10 cellular contexts compared by ENCODE assay signal in genomic region chr18:3664563-3665178, GRCh38.
DNase-seq lines count a peak whose midpoint lies in the region; ATAC-seq and TF ChIP-seq lines count a peak whose summit lies in the region.
"Had no signal": no experiment of that assay in that cellular context is flagged by ENCODE, and none has a peak within 500 bp of the region (broad histone marks: within the 10 kb centered on the region; RNA-seq: fewer than 3 reads in every experiment).

No MANE protein-coding gene starts in this region.

- H3K4me3 ChIP-seq in GM23338 (no peak overlapping the region), brain microvascular endothelial cell (ENCODE audit: low read depth, low read length) (no peak overlapping the region), neural progenitor cell (peak overlapping the region; percentile 39)

- ATAC-seq in GM23338: peak; percentile 53
- ATAC-seq in HG03139 (IDR thresholded peaks at IDR 0.05; ENCODE audit: unreplicated experiment): no peak
- ATAC-seq: activated CD4-positive, CD25-positive, alpha-beta regulatory T cell treated with anti-CD3 and anti-CD28 coated beads, Interleukin-2, amount 50 U/mL, for 24 hours had no signal

- H3F3A ChIP-seq in GM23338 (replicated peaks; ENCODE audit: low read depth) (peaks cover 3% of the 10 kb centered on the region; the same call in 1 of the 2 replicates), neural progenitor cell (ENCODE audit: low read depth) (peaks cover 48% of the 10 kb centered on the region)

- H2AFZ ChIP-seq in GM23338 (no peak overlapping the region), neural progenitor cell (replicated peaks) (no peak overlapping the region)

- H3K9me2 ChIP-seq in GM23338 (ENCODE audit: insufficient read depth): no peaks in the 10 kb centered on the region

- TF ChIP-seq CTCF in GM23338 (conservative IDR thresholded peaks at IDR 0.05; ENCODE audit: low read depth in 2 of 2): no peak
- peak; percentile 33 for TF ChIP-seq CTCF in brain microvascular endothelial cell (IDR thresholded peaks at IDR 0.05; ENCODE audit: low read depth, low read length, missing control alignments)
- peak; percentile 29 for TF ChIP-seq CTCF in neural progenitor cell (IDR thresholded peaks at IDR 0.05)

- H4K20me1 ChIP-seq in GM23338 (replicated peaks; ENCODE audit: insufficient read depth) (no peaks in the 10 kb centered on the region), neural progenitor cell (ENCODE audit: low read depth) (no peaks in the 10 kb centered on the region)

- H3K9me3 Mint-ChIP-seq in GM23338: peaks cover 16% of the 10 kb centered on the region; the same call in 2 of the 3 replicates
- H3K9me3 Mint-ChIP-seq in neural progenitor cell: peaks cover 20% of the 10 kb centered on the region
- H3K9me3 Mint-ChIP-seq in activated T-cell treated with anti-CD3 and anti-CD28 coated beads, Interleukin-2, amount 50 U/mL, for 24 hours: no peaks in the 10 kb centered on the region
- no peaks in the 10 kb centered on the region for H3K9me3 Mint-ChIP-seq in activated CD4-positive, alpha-beta T cell treated with anti-CD3 and anti-CD28 coated beads, Interleukin-2, amount 10 ng/mL, durations not matched to agents 7 days and 5 days

- H3K4me3 Mint-ChIP-seq in GM23338 (peak overlapping the region; percentile 8; the same call in 1 of the 3 replicates), neural progenitor cell (peak overlapping the region; percentile 51)
- no peak overlapping the region for H3K4me3 Mint-ChIP-seq in activated T-cell treated with anti-CD3 and anti-CD28 coated beads, Interleukin-2, amount 50 U/mL, for 24 hours
- H3K4me3 Mint-ChIP-seq in activated CD4-positive, alpha-beta T cell treated with anti-CD3 and anti-CD28 coated beads, Interleukin-2, amount 10 ng/mL, durations not matched to agents 7 days and 5 days: no peak overlapping the region

- H3K27me3 Mint-ChIP-seq in GM23338 (ENCODE audit: insufficient read depth, low read depth, poor library complexity) (peaks cover 4% of the 10 kb centered on the region), neural progenitor cell (ENCODE audit: insufficient read depth, low read depth) (peaks cover 4% of the 10 kb centered on the region)
- H3K27me3 Mint-ChIP-seq in activated T-cell treated with anti-CD3 and anti-CD28 coated beads, Interleukin-2, amount 50 U/mL, for 24 hours: no peaks in the 10 kb centered on the region
- no peaks in the 10 kb centered on the region for H3K27me3 Mint-ChIP-seq in activated CD4-positive, alpha-beta T cell treated with anti-CD3 and anti-CD28 coated beads, Interleukin-2, amount 10 ng/mL, durations not matched to agents 7 days and 5 days

- peak overlapping the region; percentile 76; the same call in 1 of the 2 replicates for H3K27ac ChIP-seq in GM23338 (ENCODE audit: low read depth)
- H3K27ac ChIP-seq in brain microvascular endothelial cell: no peak overlapping the region
- H3K27ac ChIP-seq in neural progenitor cell: peak overlapping the region; percentile 91

- CTCF ChIA-PET in activated CD4-positive, alpha-beta T cell treated with anti-CD3 and anti-CD28 coated beads, Interleukin-2, amount 10 ng/mL, durations not matched to agents 7 days and 5 days (lab: Charles Lee): interaction anchor here (0.6 to 4.2 kb wide), 13 partner anchors 52 to 1326 kb away, joined by 3 to 27 read pairs (median 7); no protein-coding TSS in a partner anchor

- H3K27me3 ChIP-seq in GM23338 (ENCODE audit: insufficient read depth) (no peaks in the 10 kb centered on the region), brain microvascular endothelial cell (replicated peaks) (no peaks in the 10 kb centered on the region), neural progenitor cell (no peaks in the 10 kb centered on the region)

- POLR2A ChIA-PET in activated CD4-positive, alpha-beta T cell treated with anti-CD3 and anti-CD28 coated beads, Interleukin-2, amount 10 ng/mL, durations not matched to agents 7 days and 5 days (lab: Charles Lee): no interaction called here

- H3K4me1 Mint-ChIP-seq in GM23338 (peaks cover 28% of the 10 kb centered on the region), neural progenitor cell (peaks cover 44% of the 10 kb centered on the region)
- H3K4me1 Mint-ChIP-seq in activated T-cell treated with anti-CD3 and anti-CD28 coated beads, Interleukin-2, amount 50 U/mL, for 24 hours (ENCODE audit: low read depth): peaks cover 33% of the 10 kb centered on the region
- H3K4me1 Mint-ChIP-seq in activated CD4-positive, alpha-beta T cell treated with anti-CD3 and anti-CD28 coated beads, Interleukin-2, amount 10 ng/mL, durations not matched to agents 7 days and 5 days: peaks cover 33% of the 10 kb centered on the region

- DNase-seq in GM23338 (ENCODE audit: low spot score) (peak; percentile 51), NOMO-1 treated with dmso at 0.1 percent for 144 hours (lab: John Stamatoyannopoulos, UW; ENCODE audit: unreplicated experiment) (peak; percentile 40), brain microvascular endothelial cell (no peak), neural progenitor cell (ENCODE audit: low spot score) (peak; percentile 86), DMS79 treated with DMSO at 0.1 percent for 48 hours (lab: John Stamatoyannopoulos, UW) (no peak)
- DNase-seq in activated T-cell treated with anti-CD3 and anti-CD28 coated beads, Interleukin-2, amount 50 U/mL, for 24 hours: no peak
- no peak for DNase-seq in activated CD4-positive, alpha-beta T cell treated with anti-CD3 and anti-CD28 coated beads, Interleukin-2, amount 10 ng/mL, durations not matched to agents 7 days and 5 days
- DNase-seq: NCI-H345 had no signal

- H3K9ac ChIP-seq in neural progenitor cell: no peak overlapping the region

- peaks cover 31% of the 10 kb centered on the region for H3K36me3 Mint-ChIP-seq in GM23338 (ENCODE audit: low read depth)
- peaks cover 7% of the 10 kb centered on the region for H3K36me3 Mint-ChIP-seq in neural progenitor cell
- no peaks in the 10 kb centered on the region for H3K36me3 Mint-ChIP-seq in activated T-cell treated with anti-CD3 and anti-CD28 coated beads, Interleukin-2, amount 50 U/mL, for 24 hours (ENCODE audit: low read depth)
- no peaks in the 10 kb centered on the region for H3K36me3 Mint-ChIP-seq in activated CD4-positive, alpha-beta T cell treated with anti-CD3 and anti-CD28 coated beads, Interleukin-2, amount 10 ng/mL, durations not matched to agents 7 days and 5 days (ENCODE audit: low read depth)

- peaks cover 14% of the 10 kb centered on the region for H3K4me1 ChIP-seq in GM23338 (ENCODE audit: insufficient read depth)
- H3K4me1 ChIP-seq in neural progenitor cell: peaks cover 22% of the 10 kb centered on the region

- in situ Hi-C loops in brain microvascular endothelial cell (cut with HindIII; ENCODE audit: low pct_ligation_motif_present, low sequenced_read_pairs): loop anchor here (25.0 kb wide), 1 partner anchor 377 kb away; no protein-coding TSS in a partner anchor

- H3K79me2 ChIP-seq in GM23338 (replicated peaks; ENCODE audit: insufficient read depth) (no peaks in the 10 kb centered on the region), neural progenitor cell (ENCODE audit: low read depth) (no peaks in the 10 kb centered on the region)

- H3K9me3 ChIP-seq in neural progenitor cell (ENCODE audit: low read depth): no peaks in the 10 kb centered on the region

- H3K27ac Mint-ChIP-seq in GM23338 (no peak overlapping the region; the same call in 1 of the 2 replicates), neural progenitor cell (peak overlapping the region; percentile 86)
- no peak overlapping the region for H3K27ac Mint-ChIP-seq in activated T-cell treated with anti-CD3 and anti-CD28 coated beads, Interleukin-2, amount 50 U/mL, for 24 hours
- no peak overlapping the region for H3K27ac Mint-ChIP-seq in activated CD4-positive, alpha-beta T cell treated with anti-CD3 and anti-CD28 coated beads, Interleukin-2, amount 10 ng/mL, durations not matched to agents 7 days and 5 days

- H3K4me2 ChIP-seq in GM23338 (peak overlapping the region; percentile 40; the same call in 1 of the 2 replicates), neural progenitor cell (peak overlapping the region; percentile 74)

- no peaks in the 10 kb centered on the region for H3K36me3 ChIP-seq in GM23338 (ENCODE audit: insufficient read depth)
- no peaks in the 10 kb centered on the region for H3K36me3 ChIP-seq in brain microvascular endothelial cell (replicated peaks)
- H3K36me3 ChIP-seq in neural progenitor cell: no peaks in the 10 kb centered on the region

TF ChIP-seq in GM23338, 12 proteins besides CTCF, POLR2A, EP300 and RAD21 (continues in another document):
- no peak for TF ChIP-seq NANOG (IDR thresholded peaks at IDR 0.05; ENCODE audit: borderline replicate concordance)
- TF ChIP-seq, protein P1, sequence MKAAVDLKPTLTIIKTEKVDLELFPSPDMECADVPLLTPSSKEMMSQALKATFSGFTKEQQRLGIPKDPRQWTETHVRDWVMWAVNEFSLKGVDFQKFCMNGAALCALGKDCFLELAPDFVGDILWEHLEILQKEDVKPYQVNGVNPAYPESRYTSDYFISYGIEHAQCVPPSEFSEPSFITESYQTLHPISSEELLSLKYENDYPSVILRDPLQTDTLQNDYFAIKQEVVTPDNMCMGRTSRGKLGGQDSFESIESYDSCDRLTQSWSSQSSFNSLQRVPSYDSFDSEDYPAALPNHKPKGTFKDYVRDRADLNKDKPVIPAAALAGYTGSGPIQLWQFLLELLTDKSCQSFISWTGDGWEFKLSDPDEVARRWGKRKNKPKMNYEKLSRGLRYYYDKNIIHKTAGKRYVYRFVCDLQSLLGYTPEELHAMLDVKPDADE (IDR thresholded peaks at IDR 0.05): no peak
- TF ChIP-seq CREB1 (CRISPR knock-in tag; IDR thresholded peaks at IDR 0.05; ENCODE audit: low read depth): no peak
- TF ChIP-seq STAT1 (IDR thresholded peaks at IDR 0.05; ENCODE audit: unreplicated experiment): no peak
- TF ChIP-seq EZH2 (IDR thresholded peaks at IDR 0.05; ENCODE audit: low read depth, unreplicated experiment): no peak

Comparison
In these comparisons a context has a peak if more than half of its experiments do, and no peak if none do; other contexts are left out.
1. DNase-seq: peak in GM23338 (single experiment), NOMO-1 treated with dmso at 0.1 percent for 144 hours (single experiment) and neural progenitor cell (single experiment); none in brain microvascular endothelial cell (single experiment), activated T-cell treated with anti-CD3 and anti-CD28 coated beads, Interleukin-2, amount 50 U/mL, for 24 hours (single experiment), DMS79 treated with DMSO at 0.1 percent for 48 hours (single experiment) and activated CD4-positive, alpha-beta T cell treated with anti-CD3 and anti-CD28 coated beads, Interleukin-2, amount 10 ng/mL, durations not matched to agents 7 days and 5 days (single experiment).
2. H3K4me3 Mint-ChIP-seq: peak in GM23338 (single experiment) and neural progenitor cell (single experiment); none in activated T-cell treated with anti-CD3 and anti-CD28 coated beads, Interleukin-2, amount 50 U/mL, for 24 hours (single experiment) and activated CD4-positive, alpha-beta T cell treated with anti-CD3 and anti-CD28 coated beads, Interleukin-2, amount 10 ng/mL, durations not matched to agents 7 days and 5 days (single experiment).
3. CTCF ChIP-seq: peak in brain microvascular endothelial cell (single experiment) and neural progenitor cell (single experiment); none in GM23338 (0 of 2).